In genomic region chr2:209260281-209260680, GRCh38 we compare ENCODE assay signal across 8 cellular contexts.
"Had no signal": no experiment of that assay in that cellular context is flagged by ENCODE, and none has a peak within 500 bp of the region (broad histone marks: within the 10 kb centered on the region; RNA-seq: fewer than 3 reads in every experiment).

No MANE protein-coding gene starts in this region.

- DNase-seq: GDM1, GF-D8 had no signal

- H3K4me3 ChIP-seq: GM12878 had no signal

- ATAC-seq: GM12878 had no signal

- FAIRE-seq: G401.6, GM12878, GM12891, GM12892, GM18507, GM19239 had no signal
